20 cellular contexts compared by ENCODE assay signal in the genomic region with DNA sequence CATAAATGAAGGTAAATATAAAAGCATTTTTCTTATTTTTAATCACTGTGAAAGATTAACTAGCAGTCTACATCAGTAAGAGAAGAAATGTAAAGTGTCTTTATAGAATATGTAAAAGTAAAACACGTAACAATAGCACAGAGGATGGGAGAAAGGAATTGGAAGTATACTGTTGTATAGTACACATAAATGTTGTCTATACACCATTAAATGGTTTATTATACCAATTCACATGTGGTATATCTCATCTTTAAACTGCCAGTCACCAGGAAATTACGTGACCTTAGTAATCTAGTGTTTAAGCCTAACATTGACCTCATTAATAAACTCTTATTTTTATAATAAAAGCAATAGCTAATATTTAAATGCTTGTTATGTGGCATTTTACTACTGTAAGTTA.
DNase-seq lines count a peak whose midpoint lies in the region; ATAC-seq and TF ChIP-seq lines count a peak whose summit lies in the region.
"Had no signal": no experiment of that assay in that cellular context is flagged by ENCODE, and none has a peak within 500 bp of the region (broad histone marks: within the 10 kb centered on the region; RNA-seq: fewer than 3 reads in every experiment).

No MANE protein-coding gene starts in this region.

- H3K36me3 ChIP-seq in DOHH2 (ENCODE audit: control insufficient read depth, low read length): no peaks in the 10 kb centered on the region
- H3K36me3 ChIP-seq in OCI-LY3 (replicated peaks; ENCODE audit: low read depth, low read length): peaks cover 28% of the 10 kb centered on the region
- H3K36me3 ChIP-seq in upper lobe of right lung: peaks cover 13% of the 10 kb centered on the region

- peaks cover 7% of the 10 kb centered on the region; the same call in 1 of the 2 replicates for H3K79me2 ChIP-seq in DOHH2 (ENCODE audit: control insufficient read depth, low read length)
- peaks cover 19% of the 10 kb centered on the region for H3K79me2 ChIP-seq in OCI-LY3 (ENCODE audit: low read length)

- peak overlapping the region; percentile 5; the same call in 1 of the 2 replicates for H3K9ac ChIP-seq in OCI-LY3 (ENCODE audit: low read length)

- no peaks in the 10 kb centered on the region; the same call in 1 of the 2 replicates for H3F3A ChIP-seq in DOHH2 (ENCODE audit: control insufficient read depth, insufficient read depth)

- H3K4me2 ChIP-seq in DOHH2 (ENCODE audit: low read length) (peak overlapping the region; percentile 26), OCI-LY3 (ENCODE audit: low read length) (peak overlapping the region; percentile 67)
- H3K4me2 ChIP-seq: A549 had no signal

- H3K9me3 ChIP-seq in DOHH2 (ENCODE audit: control insufficient read depth, insufficient read depth, low read length) (no peaks in the 10 kb centered on the region), OCI-LY3 (ENCODE audit: insufficient read depth, low read length) (peaks cover 5% of the 10 kb centered on the region; the same call in 1 of the 2 replicates), upper lobe of right lung (no peaks in the 10 kb centered on the region)
- H3K9me3 ChIP-seq: A549 had no signal

- peaks cover 15% of the 10 kb centered on the region for H3K4me1 ChIP-seq in DOHH2 (ENCODE audit: control insufficient read depth, low read length)
- H3K4me1 ChIP-seq in OCI-LY3 (ENCODE audit: low read length): peaks cover 31% of the 10 kb centered on the region
- peaks cover 7% of the 10 kb centered on the region for H3K4me1 ChIP-seq in upper lobe of right lung

- H4K20me1 ChIP-seq in DOHH2 (ENCODE audit: control insufficient read depth, insufficient read depth, low read depth, low read length): no peaks in the 10 kb centered on the region
- no peaks in the 10 kb centered on the region for H4K20me1 ChIP-seq in OCI-LY3 (ENCODE audit: insufficient read depth, low read length)

- DNase-seq in dorsolateral prefrontal cortex (no peak), substantia nigra (lab: John Stamatoyannopoulos, UW) (no peak), upper lobe of right lung (no peak), HuH-7 (ENCODE audit: low spot score) (no peak)
- DNase-seq: DMS79 treated with DMSO at 0.1 percent for 48 hours; NCI-H1105; NCI-H1436 treated with DMSO at 0.1 percent for 48 hours; NCI-H187 treated with DMSO at 0.1 percent for 48 hours; NCI-H446; NCI-H524 treated with DMSO at 0.1 percent for 48 hours; NCI-H774; NK-92 treated with Interleukin-12 subunit alpha and Interleukin-12 subunit beta, amount 100 ng/mL, for 24 hours; SHP77 had no signal

- no peak for ATAC-seq in upper lobe of right lung
- no peak for ATAC-seq in GM19035 (IDR thresholded peaks at IDR 0.05; ENCODE audit: unreplicated experiment)
- ATAC-seq in HG02870 (IDR thresholded peaks at IDR 0.05; ENCODE audit: unreplicated experiment): no peak
- ATAC-seq: HCT116 had no signal

- TF ChIP-seq CTCF in DOHH2 (IDR thresholded peaks at IDR 0.05; ENCODE audit: low read depth, low read length, poor library complexity, severe bottlenecking): no peak
- TF ChIP-seq CTCF in OCI-LY3 (IDR thresholded peaks at IDR 0.05; ENCODE audit: low read depth, low read length): no peak
- no peak for TF ChIP-seq CTCF in dorsolateral prefrontal cortex (IDR thresholded peaks at IDR 0.05 in 54 of 56, conservative IDR thresholded peaks at IDR 0.05 in 2 of 56; ENCODE audit: low read depth in 1 of 56, partially characterized antibody in 56 of 56)
- TF ChIP-seq CTCF in upper lobe of right lung (IDR thresholded peaks at IDR 0.05): no peak

- H3K27ac ChIP-seq in DOHH2 (ENCODE audit: low read depth, low read length) (no peak overlapping the region), OCI-LY3 (ENCODE audit: low read length) (peak overlapping the region; percentile 85), dorsolateral prefrontal cortex (peak overlapping the region in 53 of 59 donors; percentile 2 to 89 (median 72)), substantia nigra (ENCODE audit: low read depth, low read length, poor library complexity, severe bottlenecking) (peak overlapping the region; percentile 39), upper lobe of right lung (no peak overlapping the region)
- H3K27ac ChIP-seq: A549, RWPE1 had no signal

- intact Hi-C loops in dorsolateral prefrontal cortex (cut with DNase I) (no loop called here), upper lobe of right lung (cut with DNase I) (no loop called here)

- no peak overlapping the region for H2AFZ ChIP-seq in OCI-LY3 (ENCODE audit: low read depth, low read length)

- no peaks in the 10 kb centered on the region for H3K9me2 ChIP-seq in DOHH2 (replicated peaks; ENCODE audit: control insufficient read depth, low read length)

- H3K27me3 ChIP-seq in DOHH2 (ENCODE audit: control insufficient read depth, low read length): no peaks in the 10 kb centered on the region
- H3K27me3 ChIP-seq in OCI-LY3 (ENCODE audit: low read depth, low read length): no peaks in the 10 kb centered on the region
- no peaks in the 10 kb centered on the region for H3K27me3 ChIP-seq in dorsolateral prefrontal cortex
- no peaks in the 10 kb centered on the region for H3K27me3 ChIP-seq in upper lobe of right lung

- no peak overlapping the region for H3K4me3 ChIP-seq in DOHH2 (ENCODE audit: low read length)
- H3K4me3 ChIP-seq in OCI-LY3 (ENCODE audit: low read length): peak overlapping the region; percentile 33
- peak overlapping the region in 24 of 59 donors; percentile 0 to 47 (median 12) for H3K4me3 ChIP-seq in dorsolateral prefrontal cortex
- H3K4me3 ChIP-seq in upper lobe of right lung: no peak overlapping the region
- H3K4me3 ChIP-seq: A549 had no signal

Comparison
In these comparisons a context has a peak if more than half of its experiments do, and no peak if none do; other contexts are left out.
1. H3K27ac ChIP-seq: peak in OCI-LY3 (single experiment), dorsolateral prefrontal cortex (53 of 59) and substantia nigra (single experiment); none in DOHH2 (single experiment) and upper lobe of right lung (single experiment).